In the genomic region with DNA sequence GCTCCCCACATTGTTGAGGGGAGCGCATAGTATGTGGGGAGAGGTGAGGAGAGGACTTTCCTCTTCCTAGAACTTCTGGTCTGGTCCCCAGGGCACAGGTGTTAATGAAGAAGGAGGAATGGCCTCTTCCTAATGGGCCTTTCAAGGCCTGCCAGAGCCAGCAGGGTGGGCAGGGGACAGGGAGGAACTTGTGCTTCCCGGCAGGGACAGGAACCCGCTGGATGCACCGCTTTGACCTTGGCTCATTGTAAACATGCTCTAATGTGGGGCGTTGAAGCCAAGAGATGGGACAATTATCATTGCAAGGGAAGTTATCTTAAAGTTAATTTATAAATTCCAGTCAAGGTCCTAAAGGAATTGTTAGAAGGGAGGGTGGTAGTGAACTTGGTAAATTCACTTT, we compare ENCODE assay signal across 1 cellular context.
TF ChIP-seq lines count a peak whose summit lies in the region.

No MANE protein-coding gene starts in this region.

TF ChIP-seq in H1, 55 proteins besides CTCF, POLR2A, EP300 and RAD21 (continued from another document):
- TF ChIP-seq, protein P1, sequence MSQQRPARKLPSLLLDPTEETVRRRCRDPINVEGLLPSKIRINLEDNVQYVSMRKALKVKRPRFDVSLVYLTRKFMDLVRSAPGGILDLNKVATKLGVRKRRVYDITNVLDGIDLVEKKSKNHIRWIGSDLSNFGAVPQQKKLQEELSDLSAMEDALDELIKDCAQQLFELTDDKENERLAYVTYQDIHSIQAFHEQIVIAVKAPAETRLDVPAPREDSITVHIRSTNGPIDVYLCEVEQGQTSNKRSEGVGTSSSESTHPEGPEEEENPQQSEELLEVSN (IDR thresholded peaks at IDR 0.05): no peak
- no peak for TF ChIP-seq RNF2 (IDR thresholded peaks at IDR 0.05; ENCODE audit: borderline replicate concordance, low read depth, low read length, missing control alignments, poor library complexity, severe bottlenecking)
- TF ChIP-seq ASH2L (IDR thresholded peaks at IDR 0.05; ENCODE audit: low read length): no peak
- TF ChIP-seq SAP30 (IDR thresholded peaks at IDR 0.05; ENCODE audit: insufficient read depth, insufficient replicate concordance, low read length): no peak
- TF ChIP-seq BACH1 (IDR thresholded peaks at IDR 0.05; ENCODE audit: low read length): no peak
- TF ChIP-seq, protein P2, sequence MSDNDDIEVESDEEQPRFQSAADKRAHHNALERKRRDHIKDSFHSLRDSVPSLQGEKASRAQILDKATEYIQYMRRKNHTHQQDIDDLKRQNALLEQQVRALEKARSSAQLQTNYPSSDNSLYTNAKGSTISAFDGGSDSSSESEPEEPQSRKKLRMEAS (IDR thresholded peaks at IDR 0.05): no peak
- TF ChIP-seq, protein P3, sequence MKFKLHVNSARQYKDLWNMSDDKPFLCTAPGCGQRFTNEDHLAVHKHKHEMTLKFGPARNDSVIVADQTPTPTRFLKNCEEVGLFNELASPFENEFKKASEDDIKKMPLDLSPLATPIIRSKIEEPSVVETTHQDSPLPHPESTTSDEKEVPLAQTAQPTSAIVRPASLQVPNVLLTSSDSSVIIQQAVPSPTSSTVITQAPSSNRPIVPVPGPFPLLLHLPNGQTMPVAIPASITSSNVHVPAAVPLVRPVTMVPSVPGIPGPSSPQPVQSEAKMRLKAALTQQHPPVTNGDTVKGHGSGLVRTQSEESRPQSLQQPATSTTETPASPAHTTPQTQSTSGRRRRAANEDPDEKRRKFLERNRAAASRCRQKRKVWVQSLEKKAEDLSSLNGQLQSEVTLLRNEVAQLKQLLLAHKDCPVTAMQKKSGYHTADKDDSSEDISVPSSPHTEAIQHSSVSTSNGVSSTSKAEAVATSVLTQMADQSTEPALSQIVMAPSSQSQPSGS (IDR thresholded peaks at IDR 0.05; ENCODE audit: low read length): no peak
- no peak for TF ChIP-seq MAFK (IDR thresholded peaks at IDR 0.05; ENCODE audit: low read depth, low read length)
- TF ChIP-seq YY1 (IDR thresholded peaks at IDR 0.05; ENCODE audit: low read depth, low read length): no peak
- no peak for TF ChIP-seq CREB1 (IDR thresholded peaks at IDR 0.05)
- TF ChIP-seq, protein P4, sequence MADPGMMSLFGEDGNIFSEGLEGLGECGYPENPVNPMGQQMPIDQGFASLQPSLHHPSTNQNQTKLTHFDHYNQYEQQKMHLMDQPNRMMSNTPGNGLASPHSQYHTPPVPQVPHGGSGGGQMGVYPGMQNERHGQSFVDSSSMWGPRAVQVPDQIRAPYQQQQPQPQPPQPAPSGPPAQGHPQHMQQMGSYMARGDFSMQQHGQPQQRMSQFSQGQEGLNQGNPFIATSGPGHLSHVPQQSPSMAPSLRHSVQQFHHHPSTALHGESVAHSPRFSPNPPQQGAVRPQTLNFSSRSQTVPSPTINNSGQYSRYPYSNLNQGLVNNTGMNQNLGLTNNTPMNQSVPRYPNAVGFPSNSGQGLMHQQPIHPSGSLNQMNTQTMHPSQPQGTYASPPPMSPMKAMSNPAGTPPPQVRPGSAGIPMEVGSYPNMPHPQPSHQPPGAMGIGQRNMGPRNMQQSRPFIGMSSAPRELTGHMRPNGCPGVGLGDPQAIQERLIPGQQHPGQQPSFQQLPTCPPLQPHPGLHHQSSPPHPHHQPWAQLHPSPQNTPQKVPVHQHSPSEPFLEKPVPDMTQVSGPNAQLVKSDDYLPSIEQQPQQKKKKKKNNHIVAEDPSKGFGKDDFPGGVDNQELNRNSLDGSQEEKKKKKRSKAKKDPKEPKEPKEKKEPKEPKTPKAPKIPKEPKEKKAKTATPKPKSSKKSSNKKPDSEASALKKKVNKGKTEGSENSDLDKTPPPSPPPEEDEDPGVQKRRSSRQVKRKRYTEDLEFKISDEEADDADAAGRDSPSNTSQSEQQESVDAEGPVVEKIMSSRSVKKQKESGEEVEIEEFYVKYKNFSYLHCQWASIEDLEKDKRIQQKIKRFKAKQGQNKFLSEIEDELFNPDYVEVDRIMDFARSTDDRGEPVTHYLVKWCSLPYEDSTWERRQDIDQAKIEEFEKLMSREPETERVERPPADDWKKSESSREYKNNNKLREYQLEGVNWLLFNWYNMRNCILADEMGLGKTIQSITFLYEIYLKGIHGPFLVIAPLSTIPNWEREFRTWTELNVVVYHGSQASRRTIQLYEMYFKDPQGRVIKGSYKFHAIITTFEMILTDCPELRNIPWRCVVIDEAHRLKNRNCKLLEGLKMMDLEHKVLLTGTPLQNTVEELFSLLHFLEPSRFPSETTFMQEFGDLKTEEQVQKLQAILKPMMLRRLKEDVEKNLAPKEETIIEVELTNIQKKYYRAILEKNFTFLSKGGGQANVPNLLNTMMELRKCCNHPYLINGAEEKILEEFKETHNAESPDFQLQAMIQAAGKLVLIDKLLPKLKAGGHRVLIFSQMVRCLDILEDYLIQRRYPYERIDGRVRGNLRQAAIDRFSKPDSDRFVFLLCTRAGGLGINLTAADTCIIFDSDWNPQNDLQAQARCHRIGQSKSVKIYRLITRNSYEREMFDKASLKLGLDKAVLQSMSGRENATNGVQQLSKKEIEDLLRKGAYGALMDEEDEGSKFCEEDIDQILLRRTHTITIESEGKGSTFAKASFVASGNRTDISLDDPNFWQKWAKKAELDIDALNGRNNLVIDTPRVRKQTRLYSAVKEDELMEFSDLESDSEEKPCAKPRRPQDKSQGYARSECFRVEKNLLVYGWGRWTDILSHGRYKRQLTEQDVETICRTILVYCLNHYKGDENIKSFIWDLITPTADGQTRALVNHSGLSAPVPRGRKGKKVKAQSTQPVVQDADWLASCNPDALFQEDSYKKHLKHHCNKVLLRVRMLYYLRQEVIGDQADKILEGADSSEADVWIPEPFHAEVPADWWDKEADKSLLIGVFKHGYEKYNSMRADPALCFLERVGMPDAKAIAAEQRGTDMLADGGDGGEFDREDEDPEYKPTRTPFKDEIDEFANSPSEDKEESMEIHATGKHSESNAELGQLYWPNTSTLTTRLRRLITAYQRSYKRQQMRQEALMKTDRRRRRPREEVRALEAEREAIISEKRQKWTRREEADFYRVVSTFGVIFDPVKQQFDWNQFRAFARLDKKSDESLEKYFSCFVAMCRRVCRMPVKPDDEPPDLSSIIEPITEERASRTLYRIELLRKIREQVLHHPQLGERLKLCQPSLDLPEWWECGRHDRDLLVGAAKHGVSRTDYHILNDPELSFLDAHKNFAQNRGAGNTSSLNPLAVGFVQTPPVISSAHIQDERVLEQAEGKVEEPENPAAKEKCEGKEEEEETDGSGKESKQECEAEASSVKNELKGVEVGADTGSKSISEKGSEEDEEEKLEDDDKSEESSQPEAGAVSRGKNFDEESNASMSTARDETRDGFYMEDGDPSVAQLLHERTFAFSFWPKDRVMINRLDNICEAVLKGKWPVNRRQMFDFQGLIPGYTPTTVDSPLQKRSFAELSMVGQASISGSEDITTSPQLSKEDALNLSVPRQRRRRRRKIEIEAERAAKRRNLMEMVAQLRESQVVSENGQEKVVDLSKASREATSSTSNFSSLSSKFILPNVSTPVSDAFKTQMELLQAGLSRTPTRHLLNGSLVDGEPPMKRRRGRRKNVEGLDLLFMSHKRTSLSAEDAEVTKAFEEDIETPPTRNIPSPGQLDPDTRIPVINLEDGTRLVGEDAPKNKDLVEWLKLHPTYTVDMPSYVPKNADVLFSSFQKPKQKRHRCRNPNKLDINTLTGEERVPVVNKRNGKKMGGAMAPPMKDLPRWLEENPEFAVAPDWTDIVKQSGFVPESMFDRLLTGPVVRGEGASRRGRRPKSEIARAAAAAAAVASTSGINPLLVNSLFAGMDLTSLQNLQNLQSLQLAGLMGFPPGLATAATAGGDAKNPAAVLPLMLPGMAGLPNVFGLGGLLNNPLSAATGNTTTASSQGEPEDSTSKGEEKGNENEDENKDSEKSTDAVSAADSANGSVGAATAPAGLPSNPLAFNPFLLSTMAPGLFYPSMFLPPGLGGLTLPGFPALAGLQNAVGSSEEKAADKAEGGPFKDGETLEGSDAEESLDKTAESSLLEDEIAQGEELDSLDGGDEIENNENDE (IDR thresholded peaks at IDR 0.05; ENCODE audit: insufficient replicate concordance, low read length): no peak
- TF ChIP-seq SIN3A (conservative IDR thresholded peaks at IDR 0.05 in 1 of 2, IDR thresholded peaks at IDR 0.05 in 1 of 2; ENCODE audit: low read depth in 1 of 2, low read length in 2 of 2): no peak
- TF ChIP-seq GTF2F1 (IDR thresholded peaks at IDR 0.05; ENCODE audit: borderline replicate concordance, low read depth, low read length): no peak
- TF ChIP-seq POU5F1 (IDR thresholded peaks at IDR 0.05; ENCODE audit: low read depth, low read length): no peak
TF ChIP-seq in H1: peak in this region for 0.
